30 cellular contexts compared by ENCODE assay signal in genomic region chr15:39350785-39351184, GRCh38.
"Had no signal": no experiment of that assay in that cellular context is flagged by ENCODE, and none has a peak within 500 bp of the region (broad histone marks: within the 10 kb centered on the region; RNA-seq: fewer than 3 reads in every experiment).

No MANE protein-coding gene starts in this region.

- ATAC-seq: activated T-cell treated with anti-CD3 and anti-CD28 coated beads, Interleukin-2, amount 50 U/mL, for 4 hours; activated T-helper 17 cell treated with anti-CD3 and anti-CD28 coated beads, Interleukin-2, amount 50 U/mL, for 72 hours; Panc1; T-helper 17 cell had no signal

- H3K27me3 ChIP-seq: MG63 had no signal

- H3K27ac ChIP-seq: KMS-11, RWPE1 had no signal

- H3K9me3 ChIP-seq: MG63 had no signal

- H3K9ac ChIP-seq: KMS-11 had no signal

- H3K4me3 ChIP-seq: MG63 had no signal

- H3K36me3 ChIP-seq: MG63 had no signal

- DNase-seq: activated B cell treated with CpG ODN at 0.5 μM for 24 hours; activated CD4-positive, alpha-beta T cell treated with anti-CD3 and anti-CD28 coated beads for 1 hour; activated CD4-positive, alpha-beta T cell treated with anti-CD3 and anti-CD28 coated beads, Interleukin-2, amount 10 ng/mL, durations not matched to agents 24 days and 14 days; activated CD4-positive, alpha-beta T cell treated with anti-CD3 and anti-CD28 coated beads, Interleukin-2, amount 50 U/mL, for 48 hours; activated CD8-positive, alpha-beta memory T cell treated with anti-CD3 and anti-CD28 coated beads for 24 hours; activated gamma-delta T cell treated with Interleukin-2 at 50 U/mL for 16 hours; activated naive CD4-positive, alpha-beta T cell treated with anti-CD3 and anti-CD28 coated beads, Interleukin-2, amount 10 ng/mL, durations not matched to agents 7 days and 5 days; activated naive CD8-positive, alpha-beta T cell treated with anti-CD3 and anti-CD28 coated beads for 36 hours; activated T-cell treated with anti-CD3 and anti-CD28 coated beads, Interleukin-2, amount 50 U/mL, for 4 hours; central memory CD4-positive, alpha-beta T cell; MG63; MV-4-11; NCI-H1092 treated with DMSO at 0.1 percent for 48 hours; NCI-H1417 treated with DMSO at 0.1 percent for 48 hours; NCI-H1694; NCI-H2029; NCI-H2107; NCI-H2171 treated with DMSO at 0.1 percent for 48 hours; NCI-H226; NCI-H526; NCI-H82; NK-92 treated with Interleukin-12 subunit alpha and Interleukin-12 subunit beta, amount 100 ng/mL, for 24 hours; OCI-M1; SHP77 treated with DMSO at 0.1 percent for 48 hours; T-helper 17 cell; T-helper 9 cell had no signal

- H3K4me2 ChIP-seq: KMS-11 had no signal
